In genomic region chr3:134212898-134213665, GRCh38 we compare ENCODE assay signal across 7 cellular contexts. TPM values are rescaled to one million over a fixed set of nuclear protein-coding genes. Genes with fewer than 3 reads are reported as not detected.
DNase-seq lines count a peak whose midpoint lies in the region; ATAC-seq and TF ChIP-seq lines count a peak whose summit lies in the region.

No MANE protein-coding gene starts in this region.

- H3K9me3 ChIP-seq in body of pancreas, result no peaks in the 10 kb centered on the region

- TF ChIP-seq POLR2A in body of pancreas (IDR thresholded peaks at IDR 0.05), result no peak

- no peak overlapping the region for H3K27ac ChIP-seq in body of pancreas

- ATAC-seq in HG02840 (IDR thresholded peaks at IDR 0.05; ENCODE audit: low FRiP score, unreplicated experiment), result peak; percentile 57
- ATAC-seq in body of pancreas, result peak; percentile 84

- no peaks in the 10 kb centered on the region for H3K36me3 ChIP-seq in body of pancreas (replicated peaks in 1 of 2; ENCODE audit: insufficient read depth in 1 of 2, low read depth in 2 of 2)

- no peaks in the 10 kb centered on the region for H3K4me1 ChIP-seq in body of pancreas

- intact Hi-C loops in body of pancreas (cut with DNase I), result loop anchor here (10.0 kb wide), 2 partner anchors 92 to 262 kb away; no protein-coding TSS in a partner anchor

- H3K4me3 ChIP-seq in body of pancreas, result no peak overlapping the region

- H3K27me3 ChIP-seq in body of pancreas, result no peaks in the 10 kb centered on the region

- peak; percentile 51 for DNase-seq in NCI-H2029 treated with DMSO at 0.1 percent for 48 hours (lab: John Stamatoyannopoulos, UW)
- peak; percentile 77 for DNase-seq in UCSD-AML1 (lab: John Stamatoyannopoulos, UW; ENCODE audit: unreplicated experiment)
- DNase-seq in body of pancreas, result peak; percentile 80 to 90 (median 84)
- DNase-seq in iPS-NIHi11 (ENCODE audit: low spot score), result peak; percentile 84
- DNase-seq in stimulated activated CD4-positive, alpha-beta T cell treated with anti-CD3 and anti-CD28 coated beads, Interleukin-15, amount 100 ng/mL, for 24 hours, result peak; percentile 93

- TF ChIP-seq CTCF in GM12874 (IDR thresholded peaks at IDR 0.05; ENCODE audit: insufficient read depth, low read depth, low read length) (peak; percentile 93), body of pancreas (IDR thresholded peaks at IDR 0.05) (peak; percentile 82 to 96 (median 87))

- 17 to 19% methylated on average over 4 of the region's 4 CpGs for whole genome bisulfite sequencing in body of pancreas, 2 donors

RNA-seq across cellular contexts. Expression of gene RYK, which starts 37.6 kb away (rescaled TPM):
- total RNA-seq in body of pancreas, result 10 to 100 TPM; 36.1 to 43.2 TPM
